1 cellular context compared by ENCODE assay signal in the genomic region with DNA sequence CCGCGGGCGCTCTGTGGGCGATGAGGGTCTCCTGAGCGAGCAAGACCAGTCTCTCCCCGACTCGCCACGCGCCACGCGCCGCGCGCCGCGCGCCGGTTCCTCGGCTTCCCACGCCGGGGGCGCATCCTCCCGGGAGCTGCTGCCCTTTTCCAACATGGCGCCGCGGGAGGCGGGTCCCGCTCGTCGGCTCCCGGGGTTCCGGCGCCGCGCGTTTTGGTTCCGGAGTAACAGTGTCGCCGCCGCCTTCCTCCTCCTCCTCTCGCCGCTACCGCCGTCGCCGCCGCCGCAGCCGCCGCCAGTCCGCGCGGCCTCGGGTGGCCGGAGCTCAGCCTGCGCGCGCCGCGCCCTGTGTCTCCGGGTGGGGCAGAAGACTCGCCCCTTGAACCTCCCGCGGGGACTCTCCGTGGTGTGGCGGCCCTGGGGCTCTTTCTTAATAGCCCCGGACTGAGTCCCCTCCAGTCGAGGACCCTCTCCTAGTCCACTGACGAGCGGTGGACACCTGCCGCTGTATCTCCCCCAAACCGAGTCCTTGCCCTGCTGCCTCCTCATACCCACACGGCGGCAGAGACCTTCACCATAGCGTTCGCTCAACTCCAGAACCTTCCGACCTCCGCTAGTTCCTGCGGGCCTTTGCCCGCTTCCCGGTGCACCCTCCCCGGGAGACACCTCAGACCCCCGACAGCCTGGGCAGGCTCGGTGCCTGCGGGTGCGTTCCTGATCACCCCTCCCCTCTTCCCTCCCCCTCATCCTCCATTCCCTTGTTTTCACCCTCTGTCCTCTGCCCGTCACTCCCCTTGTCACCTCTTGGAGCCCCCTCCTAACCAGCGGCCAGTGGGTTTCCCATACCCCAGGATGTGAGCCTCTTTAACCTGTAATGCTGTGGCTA.
TF ChIP-seq lines count a peak whose summit lies in the region.

A gene (plus strand): TSS at position 242 of the 886 bp plus-strand sequence. CDS start 633 bp downstream, at position 875.

TF ChIP-seq in K562, 482 proteins besides CTCF, POLR2A, EP300 and RAD21 (continued from another document and continues in another):
- TF ChIP-seq, protein P1, sequence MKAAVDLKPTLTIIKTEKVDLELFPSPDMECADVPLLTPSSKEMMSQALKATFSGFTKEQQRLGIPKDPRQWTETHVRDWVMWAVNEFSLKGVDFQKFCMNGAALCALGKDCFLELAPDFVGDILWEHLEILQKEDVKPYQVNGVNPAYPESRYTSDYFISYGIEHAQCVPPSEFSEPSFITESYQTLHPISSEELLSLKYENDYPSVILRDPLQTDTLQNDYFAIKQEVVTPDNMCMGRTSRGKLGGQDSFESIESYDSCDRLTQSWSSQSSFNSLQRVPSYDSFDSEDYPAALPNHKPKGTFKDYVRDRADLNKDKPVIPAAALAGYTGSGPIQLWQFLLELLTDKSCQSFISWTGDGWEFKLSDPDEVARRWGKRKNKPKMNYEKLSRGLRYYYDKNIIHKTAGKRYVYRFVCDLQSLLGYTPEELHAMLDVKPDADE (conservative IDR thresholded peaks at IDR 0.05; ENCODE audit: control insufficient read depth, low read depth, low read length) = peak; percentile 75
- TF ChIP-seq, protein P2, sequence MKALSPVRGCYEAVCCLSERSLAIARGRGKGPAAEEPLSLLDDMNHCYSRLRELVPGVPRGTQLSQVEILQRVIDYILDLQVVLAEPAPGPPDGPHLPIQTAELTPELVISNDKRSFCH (CRISPR knock-in tag; IDR thresholded peaks at IDR 0.05) = no peak
- TF ChIP-seq, protein P2 (tag; IDR thresholded peaks at IDR 0.05) = 0 out of 2 replicates have a peak, but pooled peaks have one; percentile 33
- no peak for TF ChIP-seq NFE2L1 (tag; IDR thresholded peaks at IDR 0.05; ENCODE audit: borderline replicate concordance, low read depth)
- TF ChIP-seq OTX1 (CRISPR knock-in tag; IDR thresholded peaks at IDR 0.05) = 0 out of 2 replicates have a peak, but pooled peaks have one; percentile 28
- no peak for TF ChIP-seq MCM7 (IDR thresholded peaks at IDR 0.05)
- TF ChIP-seq, protein P3, sequence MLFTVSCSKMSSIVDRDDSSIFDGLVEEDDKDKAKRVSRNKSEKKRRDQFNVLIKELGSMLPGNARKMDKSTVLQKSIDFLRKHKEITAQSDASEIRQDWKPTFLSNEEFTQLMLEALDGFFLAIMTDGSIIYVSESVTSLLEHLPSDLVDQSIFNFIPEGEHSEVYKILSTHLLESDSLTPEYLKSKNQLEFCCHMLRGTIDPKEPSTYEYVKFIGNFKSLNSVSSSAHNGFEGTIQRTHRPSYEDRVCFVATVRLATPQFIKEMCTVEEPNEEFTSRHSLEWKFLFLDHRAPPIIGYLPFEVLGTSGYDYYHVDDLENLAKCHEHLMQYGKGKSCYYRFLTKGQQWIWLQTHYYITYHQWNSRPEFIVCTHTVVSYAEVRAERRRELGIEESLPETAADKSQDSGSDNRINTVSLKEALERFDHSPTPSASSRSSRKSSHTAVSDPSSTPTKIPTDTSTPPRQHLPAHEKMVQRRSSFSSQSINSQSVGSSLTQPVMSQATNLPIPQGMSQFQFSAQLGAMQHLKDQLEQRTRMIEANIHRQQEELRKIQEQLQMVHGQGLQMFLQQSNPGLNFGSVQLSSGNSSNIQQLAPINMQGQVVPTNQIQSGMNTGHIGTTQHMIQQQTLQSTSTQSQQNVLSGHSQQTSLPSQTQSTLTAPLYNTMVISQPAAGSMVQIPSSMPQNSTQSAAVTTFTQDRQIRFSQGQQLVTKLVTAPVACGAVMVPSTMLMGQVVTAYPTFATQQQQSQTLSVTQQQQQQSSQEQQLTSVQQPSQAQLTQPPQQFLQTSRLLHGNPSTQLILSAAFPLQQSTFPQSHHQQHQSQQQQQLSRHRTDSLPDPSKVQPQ (CRISPR knock-in tag; IDR thresholded peaks at IDR 0.05; ENCODE audit: borderline replicate concordance) = no peak
- TF ChIP-seq, protein P4, sequence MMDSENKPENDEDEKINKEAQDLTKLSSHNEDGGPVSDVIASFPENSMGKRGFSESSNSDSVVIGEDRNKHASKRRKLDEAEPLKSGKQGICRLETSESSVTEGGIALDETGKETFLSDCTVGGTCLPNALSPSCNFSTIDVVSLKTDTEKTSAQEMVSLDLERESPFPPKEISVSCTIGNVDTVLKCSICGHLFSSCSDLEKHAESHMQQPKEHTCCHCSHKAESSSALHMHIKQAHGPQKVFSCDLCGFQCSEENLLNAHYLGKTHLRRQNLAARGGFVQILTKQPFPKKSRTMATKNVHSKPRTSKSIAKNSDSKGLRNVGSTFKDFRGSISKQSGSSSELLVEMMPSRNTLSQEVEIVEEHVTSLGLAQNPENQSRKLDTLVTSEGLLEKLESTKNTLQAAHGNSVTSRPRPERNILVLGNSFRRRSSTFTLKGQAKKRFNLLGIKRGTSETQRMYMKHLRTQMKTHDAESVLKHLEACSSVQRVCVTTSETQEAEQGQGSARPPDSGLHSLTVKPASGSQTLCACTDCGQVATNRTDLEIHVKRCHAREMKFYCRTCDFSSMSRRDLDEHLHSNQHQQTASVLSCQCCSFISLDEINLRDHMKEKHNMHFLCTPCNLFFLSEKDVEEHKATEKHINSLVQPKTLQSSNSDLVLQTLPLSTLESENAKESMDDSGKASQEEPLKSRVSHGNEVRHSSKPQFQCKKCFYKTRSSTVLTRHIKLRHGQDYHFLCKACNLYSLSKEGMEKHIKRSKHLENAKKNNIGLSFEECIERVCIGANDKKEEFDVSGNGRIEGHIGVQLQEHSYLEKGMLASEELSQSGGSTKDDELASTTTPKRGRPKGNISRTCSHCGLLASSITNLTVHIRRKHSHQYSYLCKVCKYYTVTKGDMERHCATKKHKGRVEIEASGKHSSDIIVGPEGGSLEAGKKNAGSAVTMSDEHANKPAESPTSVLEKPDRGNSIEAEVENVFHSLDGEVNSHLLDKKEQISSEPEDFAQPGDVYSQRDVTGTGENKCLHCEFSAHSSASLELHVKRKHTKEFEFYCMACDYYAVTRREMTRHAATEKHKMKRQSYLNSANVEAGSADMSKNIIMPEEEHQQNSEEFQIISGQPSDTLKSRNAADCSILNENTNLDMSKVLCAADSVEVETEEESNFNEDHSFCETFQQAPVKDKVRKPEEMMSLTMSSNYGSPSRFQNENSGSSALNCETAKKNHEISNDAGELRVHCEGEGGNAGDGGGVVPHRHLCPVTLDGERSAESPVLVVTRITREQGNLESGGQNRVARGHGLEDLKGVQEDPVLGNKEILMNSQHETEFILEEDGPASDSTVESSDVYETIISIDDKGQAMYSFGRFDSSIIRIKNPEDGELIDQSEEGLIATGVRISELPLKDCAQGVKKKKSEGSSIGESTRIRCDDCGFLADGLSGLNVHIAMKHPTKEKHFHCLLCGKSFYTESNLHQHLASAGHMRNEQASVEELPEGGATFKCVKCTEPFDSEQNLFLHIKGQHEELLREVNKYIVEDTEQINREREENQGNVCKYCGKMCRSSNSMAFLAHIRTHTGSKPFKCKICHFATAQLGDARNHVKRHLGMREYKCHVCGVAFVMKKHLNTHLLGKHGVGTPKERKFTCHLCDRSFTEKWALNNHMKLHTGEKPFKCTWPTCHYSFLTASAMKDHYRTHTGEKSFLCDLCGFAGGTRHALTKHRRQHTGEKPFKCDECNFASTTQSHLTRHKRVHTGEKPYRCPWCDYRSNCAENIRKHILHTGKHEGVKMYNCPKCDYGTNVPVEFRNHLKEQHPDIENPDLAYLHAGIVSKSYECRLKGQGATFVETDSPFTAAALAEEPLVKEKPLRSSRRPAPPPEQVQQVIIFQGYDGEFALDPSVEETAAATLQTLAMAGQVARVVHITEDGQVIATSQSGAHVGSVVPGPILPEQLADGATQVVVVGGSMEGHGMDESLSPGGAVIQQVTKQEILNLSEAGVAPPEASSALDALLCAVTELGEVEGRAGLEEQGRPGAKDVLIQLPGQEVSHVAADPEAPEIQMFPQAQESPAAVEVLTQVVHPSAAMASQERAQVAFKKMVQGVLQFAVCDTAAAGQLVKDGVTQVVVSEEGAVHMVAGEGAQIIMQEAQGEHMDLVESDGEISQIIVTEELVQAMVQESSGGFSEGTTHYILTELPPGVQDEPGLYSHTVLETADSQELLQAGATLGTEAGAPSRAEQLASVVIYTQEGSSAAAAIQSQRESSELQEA (IDR thresholded peaks at IDR 0.05; ENCODE audit: low read depth) = no peak
- TF ChIP-seq HNRNPUL1 (IDR thresholded peaks at IDR 0.05; ENCODE audit: low read length) = no peak
- TF ChIP-seq ZNF830 (CRISPR knock-in tag; IDR thresholded peaks at IDR 0.05) = no peak
- TF ChIP-seq ZFP30 (CRISPR knock-in tag; IDR thresholded peaks at IDR 0.05; ENCODE audit: borderline replicate concordance) = no peak
- TF ChIP-seq, protein P5, sequence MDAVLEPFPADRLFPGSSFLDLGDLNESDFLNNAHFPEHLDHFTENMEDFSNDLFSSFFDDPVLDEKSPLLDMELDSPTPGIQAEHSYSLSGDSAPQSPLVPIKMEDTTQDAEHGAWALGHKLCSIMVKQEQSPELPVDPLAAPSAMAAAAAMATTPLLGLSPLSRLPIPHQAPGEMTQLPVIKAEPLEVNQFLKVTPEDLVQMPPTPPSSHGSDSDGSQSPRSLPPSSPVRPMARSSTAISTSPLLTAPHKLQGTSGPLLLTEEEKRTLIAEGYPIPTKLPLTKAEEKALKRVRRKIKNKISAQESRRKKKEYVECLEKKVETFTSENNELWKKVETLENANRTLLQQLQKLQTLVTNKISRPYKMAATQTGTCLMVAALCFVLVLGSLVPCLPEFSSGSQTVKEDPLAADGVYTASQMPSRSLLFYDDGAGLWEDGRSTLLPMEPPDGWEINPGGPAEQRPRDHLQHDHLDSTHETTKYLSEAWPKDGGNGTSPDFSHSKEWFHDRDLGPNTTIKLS (IDR thresholded peaks at IDR 0.05; ENCODE audit: borderline replicate concordance, low read depth) = peak; percentile 45; the same call in 1 of the 2 replicates
- TF ChIP-seq, protein P6, sequence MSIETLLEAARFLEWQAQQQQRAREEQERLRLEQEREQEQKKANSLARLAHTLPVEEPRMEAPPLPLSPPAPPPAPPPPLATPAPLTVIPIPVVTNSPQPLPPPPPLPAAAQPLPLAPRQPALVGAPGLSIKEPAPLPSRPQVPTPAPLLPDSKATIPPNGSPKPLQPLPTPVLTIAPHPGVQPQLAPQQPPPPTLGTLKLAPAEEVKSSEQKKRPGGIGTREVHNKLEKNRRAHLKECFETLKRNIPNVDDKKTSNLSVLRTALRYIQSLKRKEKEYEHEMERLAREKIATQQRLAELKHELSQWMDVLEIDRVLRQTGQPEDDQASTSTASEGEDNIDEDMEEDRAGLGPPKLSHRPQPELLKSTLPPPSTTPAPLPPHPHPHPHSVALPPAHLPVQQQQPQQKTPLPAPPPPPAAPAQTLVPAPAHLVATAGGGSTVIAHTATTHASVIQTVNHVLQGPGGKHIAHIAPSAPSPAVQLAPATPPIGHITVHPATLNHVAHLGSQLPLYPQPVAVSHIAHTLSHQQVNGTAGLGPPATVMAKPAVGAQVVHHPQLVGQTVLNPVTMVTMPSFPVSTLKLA (conservative IDR thresholded peaks at IDR 0.05) = peak; percentile 64 to 87; a peak in 3 of 4 replicates
- TF ChIP-seq GATAD2B (IDR thresholded peaks at IDR 0.05; ENCODE audit: borderline replicate concordance) = peak; percentile 88
- TF ChIP-seq POLR2B (IDR thresholded peaks at IDR 0.05; ENCODE audit: low read depth, partially characterized antibody) = peak; percentile 71
- TF ChIP-seq CHCHD3 (CRISPR knock-in tag; IDR thresholded peaks at IDR 0.05) = no peak
- no peak for TF ChIP-seq ZNF717 (CRISPR knock-in tag; IDR thresholded peaks at IDR 0.05)
- TF ChIP-seq, protein P7, sequence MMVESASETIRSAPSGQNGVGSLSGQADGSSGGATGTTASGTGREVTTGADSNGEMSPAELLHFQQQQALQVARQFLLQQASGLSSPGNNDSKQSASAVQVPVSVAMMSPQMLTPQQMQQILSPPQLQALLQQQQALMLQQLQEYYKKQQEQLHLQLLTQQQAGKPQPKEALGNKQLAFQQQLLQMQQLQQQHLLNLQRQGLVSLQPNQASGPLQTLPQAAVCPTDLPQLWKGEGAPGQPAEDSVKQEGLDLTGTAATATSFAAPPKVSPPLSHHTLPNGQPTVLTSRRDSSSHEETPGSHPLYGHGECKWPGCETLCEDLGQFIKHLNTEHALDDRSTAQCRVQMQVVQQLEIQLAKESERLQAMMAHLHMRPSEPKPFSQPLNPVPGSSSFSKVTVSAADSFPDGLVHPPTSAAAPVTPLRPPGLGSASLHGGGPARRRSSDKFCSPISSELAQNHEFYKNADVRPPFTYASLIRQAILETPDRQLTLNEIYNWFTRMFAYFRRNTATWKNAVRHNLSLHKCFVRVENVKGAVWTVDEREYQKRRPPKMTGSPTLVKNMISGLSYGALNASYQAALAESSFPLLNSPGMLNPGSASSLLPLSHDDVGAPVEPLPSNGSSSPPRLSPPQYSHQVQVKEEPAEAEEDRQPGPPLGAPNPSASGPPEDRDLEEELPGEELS (CRISPR knock-in tag; IDR thresholded peaks at IDR 0.05; ENCODE audit: borderline replicate concordance) = no peak
- TF ChIP-seq ERF (CRISPR knock-in tag; IDR thresholded peaks at IDR 0.05) = peak; percentile 22; the same call in 1 of the 2 replicates
